In the genomic region with DNA sequence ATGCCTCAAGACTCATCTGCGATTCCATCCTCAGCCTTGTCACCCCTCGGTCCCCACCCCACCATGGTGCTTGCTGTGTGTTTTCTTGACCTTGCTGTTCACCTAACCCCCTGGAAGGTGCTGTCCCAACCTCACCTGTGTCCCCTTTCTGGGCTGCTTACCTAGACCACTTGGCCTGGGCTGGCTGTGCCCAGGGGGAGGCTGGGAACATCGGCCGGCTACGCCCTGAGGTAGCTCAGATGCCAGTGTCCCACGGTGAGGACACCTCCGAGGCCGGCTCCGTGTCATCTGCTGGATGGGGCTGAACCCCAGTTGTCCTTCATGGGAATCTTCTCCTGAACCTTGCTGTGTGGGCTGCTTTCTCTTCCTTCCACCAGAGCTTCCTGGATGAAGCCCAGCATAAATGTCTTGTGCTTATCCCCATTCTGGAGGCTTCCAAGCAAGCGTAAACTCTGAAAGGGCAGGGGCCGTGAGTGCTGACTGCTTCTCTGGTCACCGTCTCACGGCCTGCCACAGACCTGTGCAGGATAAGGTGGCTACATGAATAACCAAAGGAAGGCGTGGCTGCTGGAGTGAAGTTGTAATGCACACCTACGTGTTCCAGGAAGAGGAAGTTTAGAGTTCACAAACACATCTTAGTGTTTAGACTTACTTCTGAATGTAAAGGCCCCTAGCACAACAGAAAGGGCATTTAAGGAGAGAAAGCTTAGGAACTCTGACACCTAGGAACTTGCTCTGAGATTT, we compare ENCODE assay signal across 1 cellular context.
A peak's percentile ranks its signal among the peaks of the same experiment; 100 is the strongest.
TF ChIP-seq lines count a peak whose summit lies in the region.

No MANE protein-coding gene starts in this region.

TF ChIP-seq in HepG2, 621 proteins besides CTCF, POLR2A, EP300 and RAD21:
- TF ChIP-seq KLF9 (CRISPR knock-in tag; IDR thresholded peaks at IDR 0.05; ENCODE audit: low read depth) (no peak), ZNF768 (CRISPR knock-in tag; IDR thresholded peaks at IDR 0.05) (peak; percentile 56; the same call in 1 of the 2 replicates), TRIM22 (IDR thresholded peaks at IDR 0.05) (no peak), ATF7 (IDR thresholded peaks at IDR 0.05) (no peak), ATF7 (CRISPR knock-in tag; IDR thresholded peaks at IDR 0.05) (no peak)
TF ChIP-seq in HepG2: peak in this region for 1.
